ENCODE assay signal across 17 cellular contexts in the genomic region with DNA sequence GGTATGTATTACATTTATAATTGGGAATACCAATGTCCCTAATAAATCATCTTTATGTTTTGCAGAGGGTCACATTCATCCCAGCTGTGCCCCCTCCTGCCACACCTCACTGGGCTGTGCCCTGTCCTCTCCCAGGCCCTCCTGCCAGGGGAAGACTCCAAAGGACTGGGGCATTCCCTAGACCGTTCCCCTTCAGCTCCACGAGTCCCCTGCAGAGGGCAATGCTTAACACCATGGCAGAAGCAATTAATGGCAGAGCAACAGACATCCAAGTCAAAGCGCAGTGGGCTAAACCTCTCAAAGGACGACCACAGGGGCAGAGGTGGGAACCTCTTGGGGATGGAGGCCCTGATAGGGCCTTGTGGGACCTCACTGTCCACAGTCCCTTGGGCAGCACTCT.
DNase-seq lines count a peak whose midpoint lies in the region; ATAC-seq and TF ChIP-seq lines count a peak whose summit lies in the region.
"Had no signal": no experiment of that assay in that cellular context is flagged by ENCODE, and none has a peak within 500 bp of the region (broad histone marks: within the 10 kb centered on the region; RNA-seq: fewer than 3 reads in every experiment).

No MANE protein-coding gene starts in this region.

- peaks cover 35% of the 10 kb centered on the region for H3K4me1 Mint-ChIP-seq in GM23338

- H2AFZ ChIP-seq in GM23338, result no peak overlapping the region
- no peak overlapping the region for H2AFZ ChIP-seq in mesenchymal stem cell (ENCODE audit: low read depth, low read length)
- H2AFZ ChIP-seq: PC-9 had no signal

- no peak overlapping the region for H2BK12ac ChIP-seq in mesenchymal stem cell (ENCODE audit: low read length in 2 of 2)

- H3K9me3 Mint-ChIP-seq in GM23338, result peaks cover 13% of the 10 kb centered on the region
- H3K9me3 Mint-ChIP-seq: CD8-positive, alpha-beta memory T cell had no signal

- no peaks in the 10 kb centered on the region for H3K9me2 ChIP-seq in GM23338 (ENCODE audit: insufficient read depth)

- H2AK5ac ChIP-seq in mesendoderm (ENCODE audit: low read length) (no peak overlapping the region), mesenchymal stem cell (ENCODE audit: low read length, severe bottlenecking) (no peak overlapping the region)

- no peak for DNase-seq in AG10803 (ENCODE audit: low read depth)
- DNase-seq in GM23338 (ENCODE audit: low spot score), result peak; percentile 28
- peak; percentile 48 for DNase-seq in mesendoderm
- DNase-seq in upper lobe of right lung, result no peak
- no peak for DNase-seq in GM03348 (ENCODE audit: low spot score)
- no peak for DNase-seq in mesenchymal stem cell
- DNase-seq: activated CD8-positive, alpha-beta memory T cell treated with anti-CD3 and anti-CD28 coated beads, Interleukin-2, amount 10 ng/mL, durations not matched to agents 7 days and 5 days; activated naive CD4-positive, alpha-beta T cell; CD8-positive, alpha-beta memory T cell; gastrocnemius medialis; GDM1; immature natural killer cell; PC-9; stimulated activated CD4-positive, alpha-beta T cell treated with anti-CD3 and anti-CD28 coated beads, Interleukin-15, amount 100 ng/mL, for 24 hours had no signal

- H3K27ac Mint-ChIP-seq in GM23338, result no peak overlapping the region
- H3K27ac Mint-ChIP-seq: activated CD8-positive, alpha-beta memory T cell treated with anti-CD3 and anti-CD28 coated beads, Interleukin-2, amount 10 ng/mL, durations not matched to agents 7 days and 5 days; immature natural killer cell had no signal

- no peak overlapping the region for H4K91ac ChIP-seq in mesenchymal stem cell (ENCODE audit: low read length)

- H3K18ac ChIP-seq in mesendoderm (ENCODE audit: low read length), result no peak overlapping the region
- H3K18ac ChIP-seq in mesenchymal stem cell (ENCODE audit: low read depth in 1 of 2, low read length in 2 of 2), result no peak overlapping the region

- no peaks in the 10 kb centered on the region for H3K79me1 ChIP-seq in mesendoderm (ENCODE audit: low read length)
- H3K79me1 ChIP-seq in mesenchymal stem cell (replicated peaks; ENCODE audit: low read length, poor library complexity, severe bottlenecking), result no peaks in the 10 kb centered on the region

- H3K4me1 ChIP-seq in GM23338 (ENCODE audit: insufficient read depth) (peaks cover 20% of the 10 kb centered on the region; the same call in 1 of the 2 replicates), mesendoderm (ENCODE audit: control insufficient read depth, low read depth, low read length) (peaks cover 4% of the 10 kb centered on the region), upper lobe of right lung (no peaks in the 10 kb centered on the region), mesenchymal stem cell (ENCODE audit: control insufficient read depth, insufficient read depth, low read depth, low read length) (no peaks in the 10 kb centered on the region)
- H3K4me1 ChIP-seq: pancreas had no signal

- H3K4ac ChIP-seq in mesendoderm (ENCODE audit: low read depth, low read length) (no peak overlapping the region), mesenchymal stem cell (ENCODE audit: low read depth in 1 of 2, low read length in 2 of 2) (no peak overlapping the region)

- TF ChIP-seq CTCF in AG10803 (conservative IDR thresholded peaks at IDR 0.05; ENCODE audit: low read length) (0 out of 2 replicates have a peak, but pooled peaks have one; percentile 7), GM23338 (conservative IDR thresholded peaks at IDR 0.05; ENCODE audit: low read depth in 2 of 2) (peak in 1 of 2 experiments; percentile 40; a peak in 2 of 4 replicates), upper lobe of right lung (IDR thresholded peaks at IDR 0.05) (no peak)

- H3K14ac ChIP-seq in mesenchymal stem cell (ENCODE audit: low read length in 2 of 2), result no peak overlapping the region

- H3K9ac ChIP-seq in mesendoderm (ENCODE audit: low read length) (no peak overlapping the region), mesenchymal stem cell (ENCODE audit: low read length) (no peak overlapping the region)

- H3K27me3 Mint-ChIP-seq in GM23338 (ENCODE audit: insufficient read depth, low read depth, poor library complexity), result peaks cover 6% of the 10 kb centered on the region
- H3K27me3 Mint-ChIP-seq: activated CD8-positive, alpha-beta memory T cell treated with anti-CD3 and anti-CD28 coated beads, Interleukin-2, amount 10 ng/mL, durations not matched to agents 7 days and 5 days; CD8-positive, alpha-beta memory T cell had no signal

- H3K36me3 Mint-ChIP-seq in GM23338 (ENCODE audit: low read depth), result 0 out of 3 replicates have a peak, but pooled peaks cover 3% of the 10 kb centered on the region
- H3K36me3 Mint-ChIP-seq: activated CD8-positive, alpha-beta memory T cell treated with anti-CD3 and anti-CD28 coated beads, Interleukin-2, amount 10 ng/mL, durations not matched to agents 7 days and 5 days; CD8-positive, alpha-beta memory T cell; immature natural killer cell had no signal

- no peak overlapping the region for H3K56ac ChIP-seq in mesendoderm (ENCODE audit: low read length)

- H3K4me3 ChIP-seq in AG10803 (ENCODE audit: low read length) (no peak overlapping the region), GM23338 (no peak overlapping the region), mesendoderm (ENCODE audit: low read length) (no peak overlapping the region), upper lobe of right lung (no peak overlapping the region), mesenchymal stem cell (ENCODE audit: insufficient read depth in 1 of 2, low read depth in 1 of 2, low read length in 2 of 2) (no peak overlapping the region)
- H3K4me3 ChIP-seq: gastrocnemius medialis, pancreas, PC-9 had no signal

- intact Hi-C loops in upper lobe of right lung (cut with DNase I), result no loop called here

- H4K8ac ChIP-seq in mesendoderm (ENCODE audit: low read depth, low read length) (no peak overlapping the region), mesenchymal stem cell (ENCODE audit: low read length) (no peak overlapping the region)

- no peaks in the 10 kb centered on the region for H3F3A ChIP-seq in GM23338 (replicated peaks; ENCODE audit: low read depth)

- no peak overlapping the region for H4K5ac ChIP-seq in mesendoderm (ENCODE audit: low read length)

- no CpG with 5 or more reads among the region's 4 CpGs for WGBS in mesendoderm (ENCODE audit: extremely low coverage, insufficient coverage, low lambda C conversion rate)
- 54% methylated on average over 4 of the region's 4 CpGs for WGBS in mesenchymal stem cell

- H4K20me1 ChIP-seq in GM23338 (replicated peaks; ENCODE audit: insufficient read depth), result no peaks in the 10 kb centered on the region

- H2BK120ac ChIP-seq in mesendoderm (ENCODE audit: low read depth, low read length), result no peak overlapping the region
- no peak overlapping the region for H2BK120ac ChIP-seq in mesenchymal stem cell (ENCODE audit: low read depth, low read length)

- H2BK15ac ChIP-seq in mesendoderm (replicated peaks; ENCODE audit: low read depth) (no peak overlapping the region), mesenchymal stem cell (ENCODE audit: low read depth, poor library complexity, severe bottlenecking) (no peak overlapping the region)

- ATAC-seq in GM23338, result peak; percentile 46
- no peak for ATAC-seq in GM21529 (IDR thresholded peaks at IDR 0.05; ENCODE audit: unreplicated experiment)
- no peak for ATAC-seq in upper lobe of right lung
- ATAC-seq: activated CD8-positive, alpha-beta memory T cell treated with anti-CD3 and anti-CD28 coated beads, Interleukin-2, amount 10 ng/mL, durations not matched to agents 7 days and 5 days; pancreas had no signal

- H3K23ac ChIP-seq in mesendoderm (ENCODE audit: low read length) (no peak overlapping the region), mesenchymal stem cell (ENCODE audit: low read length in 2 of 2) (no peak overlapping the region)

- no peak overlapping the region for H2BK5ac ChIP-seq in mesendoderm (ENCODE audit: low read length)
- no peak overlapping the region for H2BK5ac ChIP-seq in mesenchymal stem cell (ENCODE audit: low read depth, low read length, poor library complexity, severe bottlenecking)

- H3K27me3 ChIP-seq in GM23338 (ENCODE audit: insufficient read depth) (no peaks in the 10 kb centered on the region), mesendoderm (ENCODE audit: insufficient read depth, low read length, poor library complexity) (no peaks in the 10 kb centered on the region), upper lobe of right lung (no peaks in the 10 kb centered on the region), mesenchymal stem cell (ENCODE audit: control insufficient read depth in 1 of 2, insufficient read depth in 1 of 2, low read length in 2 of 2) (peaks cover 0 to 60% of the 10 kb centered on the region in 2 experiments)
- H3K27me3 ChIP-seq: gastrocnemius medialis, pancreas had no signal

- H3K36me3 ChIP-seq in GM23338 (ENCODE audit: insufficient read depth) (no peaks in the 10 kb centered on the region; the same call in 1 of the 2 replicates), mesendoderm (ENCODE audit: control insufficient read depth, insufficient read depth, low read length) (no peaks in the 10 kb centered on the region), upper lobe of right lung (no peaks in the 10 kb centered on the region), mesenchymal stem cell (ENCODE audit: control insufficient read depth in 1 of 2, insufficient read depth in 2 of 2, low read depth in 1 of 2, low read length in 2 of 2) (no peaks in the 10 kb centered on the region)
- H3K36me3 ChIP-seq: gastrocnemius medialis, pancreas had no signal

- peaks cover 3% of the 10 kb centered on the region for H3K9me3 ChIP-seq in upper lobe of right lung
- peaks cover 32% of the 10 kb centered on the region for H3K9me3 ChIP-seq in mesenchymal stem cell (ENCODE audit: control insufficient read depth, low read length)
- H3K9me3 ChIP-seq: gastrocnemius medialis, pancreas had no signal

- no peaks in the 10 kb centered on the region for H3K79me2 ChIP-seq in GM23338 (replicated peaks; ENCODE audit: insufficient read depth)
- H3K79me2 ChIP-seq in mesendoderm (ENCODE audit: control insufficient read depth, insufficient read depth, low read length), result no peaks in the 10 kb centered on the region

- H3K27ac ChIP-seq in GM23338 (ENCODE audit: low read depth) (no peak overlapping the region), angular gyrus (ENCODE audit: low read depth, low read length) (peak overlapping the region; percentile 24), mesendoderm (ENCODE audit: low read depth, low read length) (no peak overlapping the region), upper lobe of right lung (no peak overlapping the region), mesenchymal stem cell (ENCODE audit: low read length, poor library complexity, severe bottlenecking) (no peak overlapping the region)
- H3K27ac ChIP-seq: pancreas, PC-9 had no signal

- H3K4me3 Mint-ChIP-seq in GM23338, result no peak overlapping the region
- H3K4me3 Mint-ChIP-seq: activated CD8-positive, alpha-beta memory T cell treated with anti-CD3 and anti-CD28 coated beads, Interleukin-2, amount 10 ng/mL, durations not matched to agents 7 days and 5 days; CD8-positive, alpha-beta memory T cell; immature natural killer cell had no signal

- no peak overlapping the region for H3K4me2 ChIP-seq in GM23338
- H3K4me2 ChIP-seq in mesendoderm (ENCODE audit: low read length), result no peak overlapping the region
- no peak overlapping the region for H3K4me2 ChIP-seq in mesenchymal stem cell (ENCODE audit: low read length, poor library complexity, severe bottlenecking)
- H3K4me2 ChIP-seq: PC-9 had no signal

Comparison
In these comparisons a context has a peak if more than half of its experiments do, and no peak if none do; other contexts are left out.
1. DNase-seq: peak in GM23338 (single experiment) and mesendoderm (single experiment); none in AG10803 (single experiment), upper lobe of right lung (single experiment), GM03348 (single experiment) and mesenchymal stem cell (single experiment).